ENCODE assay signal across 1 cellular context in the genomic region with DNA sequence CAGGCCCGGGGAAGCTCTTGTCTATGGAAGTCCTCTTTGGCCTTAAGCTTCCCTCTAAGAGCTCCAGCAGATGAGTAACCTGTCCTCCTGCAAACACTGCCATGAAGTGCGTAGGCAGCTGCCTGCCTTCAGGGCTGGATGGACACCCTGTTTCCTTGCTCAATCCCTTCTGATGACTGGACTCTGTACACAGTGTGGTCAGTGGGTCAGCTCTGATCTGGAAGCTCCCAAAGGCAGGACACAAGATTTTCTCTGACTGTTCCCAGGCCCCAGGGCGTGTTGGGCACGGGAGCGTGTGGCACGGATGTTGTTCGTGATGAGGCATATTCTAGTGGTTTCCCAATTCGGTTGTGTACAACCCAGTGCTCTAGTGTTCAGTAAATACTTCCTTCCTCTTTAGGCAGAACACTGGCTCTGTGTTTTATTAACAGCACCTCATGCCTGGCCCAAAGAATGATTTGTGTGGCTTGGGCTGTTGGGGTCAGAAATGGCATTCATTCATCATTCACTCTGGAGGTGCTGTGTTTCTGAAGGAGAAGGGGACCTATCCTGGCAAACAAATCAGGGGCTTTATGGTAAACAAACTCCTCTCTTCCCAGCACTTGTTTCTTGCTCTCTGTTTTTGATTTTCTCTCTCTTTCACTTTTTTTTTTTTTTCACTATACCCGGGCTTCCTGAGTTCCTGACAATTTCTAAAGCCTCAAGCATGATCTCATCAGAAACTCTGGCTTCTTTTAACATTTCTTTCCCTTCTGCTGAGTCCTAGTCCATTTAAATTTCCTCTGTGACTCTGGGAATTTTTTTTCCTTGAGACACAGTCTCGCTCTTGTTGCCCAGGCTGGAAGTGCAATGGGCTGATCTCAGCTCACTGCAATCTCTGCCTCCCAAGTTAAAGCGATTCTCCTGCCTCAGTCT.
TF ChIP-seq lines count a peak whose summit lies in the region.

No MANE protein-coding gene starts in this region.

TF ChIP-seq in HepG2, 621 proteins besides CTCF, POLR2A, EP300 and RAD21 (continued from another document and continues in another):
- TF ChIP-seq, protein P1, sequence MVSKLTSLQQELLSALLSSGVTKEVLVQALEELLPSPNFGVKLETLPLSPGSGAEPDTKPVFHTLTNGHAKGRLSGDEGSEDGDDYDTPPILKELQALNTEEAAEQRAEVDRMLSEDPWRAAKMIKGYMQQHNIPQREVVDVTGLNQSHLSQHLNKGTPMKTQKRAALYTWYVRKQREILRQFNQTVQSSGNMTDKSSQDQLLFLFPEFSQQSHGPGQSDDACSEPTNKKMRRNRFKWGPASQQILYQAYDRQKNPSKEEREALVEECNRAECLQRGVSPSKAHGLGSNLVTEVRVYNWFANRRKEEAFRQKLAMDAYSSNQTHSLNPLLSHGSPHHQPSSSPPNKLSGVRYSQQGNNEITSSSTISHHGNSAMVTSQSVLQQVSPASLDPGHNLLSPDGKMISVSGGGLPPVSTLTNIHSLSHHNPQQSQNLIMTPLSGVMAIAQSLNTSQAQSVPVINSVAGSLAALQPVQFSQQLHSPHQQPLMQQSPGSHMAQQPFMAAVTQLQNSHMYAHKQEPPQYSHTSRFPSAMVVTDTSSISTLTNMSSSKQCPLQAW (CRISPR knock-in tag; IDR thresholded peaks at IDR 0.05) = peak; percentile 81
- TF ChIP-seq ZNF782 (CRISPR knock-in tag; IDR thresholded peaks at IDR 0.05; ENCODE audit: borderline replicate concordance) = no peak
- peak; percentile 73; the same call in 1 of the 2 replicates for TF ChIP-seq ZMAT3 (CRISPR knock-in tag; conservative IDR thresholded peaks at IDR 0.05)
- peak; percentile 51; the same call in 1 of the 2 replicates for TF ChIP-seq KDM2A (CRISPR knock-in tag; IDR thresholded peaks at IDR 0.05; ENCODE audit: borderline replicate concordance, low read depth)
- TF ChIP-seq JUND (CRISPR knock-in tag; IDR thresholded peaks at IDR 0.05) = peak; percentile 89
- TF ChIP-seq SIN3B (IDR thresholded peaks at IDR 0.05; ENCODE audit: low read length) = no peak
- no peak for TF ChIP-seq CAMTA2 (CRISPR knock-in tag; IDR thresholded peaks at IDR 0.05; ENCODE audit: borderline replicate concordance)
- peak; percentile 69 for TF ChIP-seq FOXK2 (IDR thresholded peaks at IDR 0.05)
- TF ChIP-seq HNRNPUL1 (IDR thresholded peaks at IDR 0.05; ENCODE audit: low read depth, low read length) = no peak
- peak; percentile 31 for TF ChIP-seq ZBTB7B (CRISPR knock-in tag; IDR thresholded peaks at IDR 0.05)
- TF ChIP-seq, protein P2, sequence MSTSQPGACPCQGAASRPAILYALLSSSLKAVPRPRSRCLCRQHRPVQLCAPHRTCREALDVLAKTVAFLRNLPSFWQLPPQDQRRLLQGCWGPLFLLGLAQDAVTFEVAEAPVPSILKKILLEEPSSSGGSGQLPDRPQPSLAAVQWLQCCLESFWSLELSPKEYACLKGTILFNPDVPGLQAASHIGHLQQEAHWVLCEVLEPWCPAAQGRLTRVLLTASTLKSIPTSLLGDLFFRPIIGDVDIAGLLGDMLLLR (CRISPR knock-in tag; IDR thresholded peaks at IDR 0.05) = no peak
- peak; percentile 83 for TF ChIP-seq SPEN (CRISPR knock-in tag; IDR thresholded peaks at IDR 0.05; ENCODE audit: low read depth)
- peak; percentile 68; the same call in 1 of the 2 replicates for TF ChIP-seq ZNF556 (CRISPR knock-in tag; IDR thresholded peaks at IDR 0.05; ENCODE audit: borderline replicate concordance)
- TF ChIP-seq RBFOX2 (IDR thresholded peaks at IDR 0.05; ENCODE audit: low read depth, low read length) = no peak
- no peak for TF ChIP-seq ATF7 (IDR thresholded peaks at IDR 0.05)
- TF ChIP-seq ATF7 (CRISPR knock-in tag; IDR thresholded peaks at IDR 0.05) = no peak
- TF ChIP-seq ZNF781 (CRISPR knock-in tag; IDR thresholded peaks at IDR 0.05; ENCODE audit: borderline replicate concordance, not compliant biosample characterization) = no peak
- TF ChIP-seq, protein P3, sequence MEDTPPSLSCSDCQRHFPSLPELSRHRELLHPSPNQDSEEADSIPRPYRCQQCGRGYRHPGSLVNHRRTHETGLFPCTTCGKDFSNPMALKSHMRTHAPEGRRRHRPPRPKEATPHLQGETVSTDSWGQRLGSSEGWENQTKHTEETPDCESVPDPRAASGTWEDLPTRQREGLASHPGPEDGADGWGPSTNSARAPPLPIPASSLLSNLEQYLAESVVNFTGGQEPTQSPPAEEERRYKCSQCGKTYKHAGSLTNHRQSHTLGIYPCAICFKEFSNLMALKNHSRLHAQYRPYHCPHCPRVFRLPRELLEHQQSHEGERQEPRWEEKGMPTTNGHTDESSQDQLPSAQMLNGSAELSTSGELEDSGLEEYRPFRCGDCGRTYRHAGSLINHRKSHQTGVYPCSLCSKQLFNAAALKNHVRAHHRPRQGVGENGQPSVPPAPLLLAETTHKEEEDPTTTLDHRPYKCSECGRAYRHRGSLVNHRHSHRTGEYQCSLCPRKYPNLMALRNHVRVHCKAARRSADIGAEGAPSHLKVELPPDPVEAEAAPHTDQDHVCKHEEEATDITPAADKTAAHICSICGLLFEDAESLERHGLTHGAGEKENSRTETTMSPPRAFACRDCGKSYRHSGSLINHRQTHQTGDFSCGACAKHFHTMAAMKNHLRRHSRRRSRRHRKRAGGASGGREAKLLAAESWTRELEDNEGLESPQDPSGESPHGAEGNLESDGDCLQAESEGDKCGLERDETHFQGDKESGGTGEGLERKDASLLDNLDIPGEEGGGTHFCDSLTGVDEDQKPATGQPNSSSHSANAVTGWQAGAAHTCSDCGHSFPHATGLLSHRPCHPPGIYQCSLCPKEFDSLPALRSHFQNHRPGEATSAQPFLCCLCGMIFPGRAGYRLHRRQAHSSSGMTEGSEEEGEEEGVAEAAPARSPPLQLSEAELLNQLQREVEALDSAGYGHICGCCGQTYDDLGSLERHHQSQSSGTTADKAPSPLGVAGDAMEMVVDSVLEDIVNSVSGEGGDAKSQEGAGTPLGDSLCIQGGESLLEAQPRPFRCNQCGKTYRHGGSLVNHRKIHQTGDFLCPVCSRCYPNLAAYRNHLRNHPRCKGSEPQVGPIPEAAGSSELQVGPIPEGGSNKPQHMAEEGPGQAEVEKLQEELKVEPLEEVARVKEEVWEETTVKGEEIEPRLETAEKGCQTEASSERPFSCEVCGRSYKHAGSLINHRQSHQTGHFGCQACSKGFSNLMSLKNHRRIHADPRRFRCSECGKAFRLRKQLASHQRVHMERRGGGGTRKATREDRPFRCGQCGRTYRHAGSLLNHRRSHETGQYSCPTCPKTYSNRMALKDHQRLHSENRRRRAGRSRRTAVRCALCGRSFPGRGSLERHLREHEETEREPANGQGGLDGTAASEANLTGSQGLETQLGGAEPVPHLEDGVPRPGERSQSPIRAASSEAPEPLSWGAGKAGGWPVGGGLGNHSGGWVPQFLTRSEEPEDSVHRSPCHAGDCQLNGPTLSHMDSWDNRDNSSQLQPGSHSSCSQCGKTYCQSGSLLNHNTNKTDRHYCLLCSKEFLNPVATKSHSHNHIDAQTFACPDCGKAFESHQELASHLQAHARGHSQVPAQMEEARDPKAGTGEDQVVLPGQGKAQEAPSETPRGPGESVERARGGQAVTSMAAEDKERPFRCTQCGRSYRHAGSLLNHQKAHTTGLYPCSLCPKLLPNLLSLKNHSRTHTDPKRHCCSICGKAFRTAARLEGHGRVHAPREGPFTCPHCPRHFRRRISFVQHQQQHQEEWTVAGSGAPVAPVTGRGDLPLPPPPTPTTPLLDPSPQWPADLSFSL (CRISPR knock-in tag; IDR thresholded peaks at IDR 0.05) = peak; percentile 60; the same call in 1 of the 2 replicates
- peak; percentile 79 for TF ChIP-seq SSRP1 (CRISPR knock-in tag; IDR thresholded peaks at IDR 0.05)
- TF ChIP-seq EZH2 (conservative IDR thresholded peaks at IDR 0.05; ENCODE audit: low read depth, low read length) = no peak
- TF ChIP-seq ZSCAN9 (CRISPR knock-in tag; IDR thresholded peaks at IDR 0.05; ENCODE audit: borderline replicate concordance) = peak; percentile 91; the same call in 1 of the 2 replicates
- TF ChIP-seq REXO4 (CRISPR knock-in tag; IDR thresholded peaks at IDR 0.05; ENCODE audit: borderline replicate concordance) = no peak
- TF ChIP-seq, protein P4, sequence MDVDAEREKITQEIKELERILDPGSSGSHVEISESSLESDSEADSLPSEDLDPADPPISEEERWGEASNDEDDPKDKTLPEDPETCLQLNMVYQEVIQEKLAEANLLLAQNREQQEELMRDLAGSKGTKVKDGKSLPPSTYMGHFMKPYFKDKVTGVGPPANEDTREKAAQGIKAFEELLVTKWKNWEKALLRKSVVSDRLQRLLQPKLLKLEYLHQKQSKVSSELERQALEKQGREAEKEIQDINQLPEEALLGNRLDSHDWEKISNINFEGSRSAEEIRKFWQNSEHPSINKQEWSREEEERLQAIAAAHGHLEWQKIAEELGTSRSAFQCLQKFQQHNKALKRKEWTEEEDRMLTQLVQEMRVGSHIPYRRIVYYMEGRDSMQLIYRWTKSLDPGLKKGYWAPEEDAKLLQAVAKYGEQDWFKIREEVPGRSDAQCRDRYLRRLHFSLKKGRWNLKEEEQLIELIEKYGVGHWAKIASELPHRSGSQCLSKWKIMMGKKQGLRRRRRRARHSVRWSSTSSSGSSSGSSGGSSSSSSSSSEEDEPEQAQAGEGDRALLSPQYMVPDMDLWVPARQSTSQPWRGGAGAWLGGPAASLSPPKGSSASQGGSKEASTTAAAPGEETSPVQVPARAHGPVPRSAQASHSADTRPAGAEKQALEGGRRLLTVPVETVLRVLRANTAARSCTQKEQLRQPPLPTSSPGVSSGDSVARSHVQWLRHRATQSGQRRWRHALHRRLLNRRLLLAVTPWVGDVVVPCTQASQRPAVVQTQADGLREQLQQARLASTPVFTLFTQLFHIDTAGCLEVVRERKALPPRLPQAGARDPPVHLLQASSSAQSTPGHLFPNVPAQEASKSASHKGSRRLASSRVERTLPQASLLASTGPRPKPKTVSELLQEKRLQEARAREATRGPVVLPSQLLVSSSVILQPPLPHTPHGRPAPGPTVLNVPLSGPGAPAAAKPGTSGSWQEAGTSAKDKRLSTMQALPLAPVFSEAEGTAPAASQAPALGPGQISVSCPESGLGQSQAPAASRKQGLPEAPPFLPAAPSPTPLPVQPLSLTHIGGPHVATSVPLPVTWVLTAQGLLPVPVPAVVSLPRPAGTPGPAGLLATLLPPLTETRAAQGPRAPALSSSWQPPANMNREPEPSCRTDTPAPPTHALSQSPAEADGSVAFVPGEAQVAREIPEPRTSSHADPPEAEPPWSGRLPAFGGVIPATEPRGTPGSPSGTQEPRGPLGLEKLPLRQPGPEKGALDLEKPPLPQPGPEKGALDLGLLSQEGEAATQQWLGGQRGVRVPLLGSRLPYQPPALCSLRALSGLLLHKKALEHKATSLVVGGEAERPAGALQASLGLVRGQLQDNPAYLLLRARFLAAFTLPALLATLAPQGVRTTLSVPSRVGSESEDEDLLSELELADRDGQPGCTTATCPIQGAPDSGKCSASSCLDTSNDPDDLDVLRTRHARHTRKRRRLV (CRISPR knock-in tag; IDR thresholded peaks at IDR 0.05) = no peak
- TF ChIP-seq ZNF891 (CRISPR knock-in tag; IDR thresholded peaks at IDR 0.05) = no peak
- TF ChIP-seq GABPB1 (CRISPR knock-in tag; IDR thresholded peaks at IDR 0.05) = peak; percentile 41
- TF ChIP-seq, protein P5, sequence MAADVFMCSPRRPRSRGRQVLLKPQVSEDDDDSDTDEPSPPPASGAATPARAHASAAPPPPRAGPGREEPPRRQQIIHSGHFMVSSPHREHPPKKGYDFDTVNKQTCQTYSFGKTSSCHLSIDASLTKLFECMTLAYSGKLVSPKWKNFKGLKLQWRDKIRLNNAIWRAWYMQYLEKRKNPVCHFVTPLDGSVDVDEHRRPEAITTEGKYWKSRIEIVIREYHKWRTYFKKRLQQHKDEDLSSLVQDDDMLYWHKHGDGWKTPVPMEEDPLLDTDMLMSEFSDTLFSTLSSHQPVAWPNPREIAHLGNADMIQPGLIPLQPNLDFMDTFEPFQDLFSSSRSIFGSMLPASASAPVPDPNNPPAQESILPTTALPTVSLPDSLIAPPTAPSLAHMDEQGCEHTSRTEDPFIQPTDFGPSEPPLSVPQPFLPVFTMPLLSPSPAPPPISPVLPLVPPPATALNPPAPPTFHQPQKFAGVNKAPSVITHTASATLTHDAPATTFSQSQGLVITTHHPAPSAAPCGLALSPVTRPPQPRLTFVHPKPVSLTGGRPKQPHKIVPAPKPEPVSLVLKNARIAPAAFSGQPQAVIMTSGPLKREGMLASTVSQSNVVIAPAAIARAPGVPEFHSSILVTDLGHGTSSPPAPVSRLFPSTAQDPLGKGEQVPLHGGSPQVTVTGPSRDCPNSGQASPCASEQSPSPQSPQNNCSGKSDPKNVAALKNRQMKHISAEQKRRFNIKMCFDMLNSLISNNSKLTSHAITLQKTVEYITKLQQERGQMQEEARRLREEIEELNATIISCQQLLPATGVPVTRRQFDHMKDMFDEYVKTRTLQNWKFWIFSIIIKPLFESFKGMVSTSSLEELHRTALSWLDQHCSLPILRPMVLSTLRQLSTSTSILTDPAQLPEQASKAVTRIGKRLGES (CRISPR knock-in tag; IDR thresholded peaks at IDR 0.05; ENCODE audit: borderline replicate concordance) = no peak
- TF ChIP-seq ERF (CRISPR knock-in tag; IDR thresholded peaks at IDR 0.05) = peak; percentile 75
- TF ChIP-seq NFE2 (CRISPR knock-in tag; IDR thresholded peaks at IDR 0.05) = peak; percentile 56; the same call in 1 of the 2 replicates
- peak; percentile 64; the same call in 1 of the 2 replicates for TF ChIP-seq KDM1A (CRISPR knock-in tag; IDR thresholded peaks at IDR 0.05)
- TF ChIP-seq, protein P6, sequence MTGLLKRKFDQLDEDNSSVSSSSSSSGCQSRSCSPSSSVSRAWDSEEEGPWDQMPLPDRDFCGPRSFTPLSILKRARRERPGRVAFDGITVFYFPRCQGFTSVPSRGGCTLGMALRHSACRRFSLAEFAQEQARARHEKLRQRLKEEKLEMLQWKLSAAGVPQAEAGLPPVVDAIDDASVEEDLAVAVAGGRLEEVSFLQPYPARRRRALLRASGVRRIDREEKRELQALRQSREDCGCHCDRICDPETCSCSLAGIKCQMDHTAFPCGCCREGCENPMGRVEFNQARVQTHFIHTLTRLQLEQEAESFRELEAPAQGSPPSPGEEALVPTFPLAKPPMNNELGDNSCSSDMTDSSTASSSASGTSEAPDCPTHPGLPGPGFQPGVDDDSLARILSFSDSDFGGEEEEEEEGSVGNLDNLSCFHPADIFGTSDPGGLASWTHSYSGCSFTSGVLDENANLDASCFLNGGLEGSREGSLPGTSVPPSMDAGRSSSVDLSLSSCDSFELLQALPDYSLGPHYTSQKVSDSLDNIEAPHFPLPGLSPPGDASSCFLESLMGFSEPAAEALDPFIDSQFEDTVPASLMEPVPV (CRISPR knock-in tag; IDR thresholded peaks at IDR 0.05) = no peak
- TF ChIP-seq, protein P7, sequence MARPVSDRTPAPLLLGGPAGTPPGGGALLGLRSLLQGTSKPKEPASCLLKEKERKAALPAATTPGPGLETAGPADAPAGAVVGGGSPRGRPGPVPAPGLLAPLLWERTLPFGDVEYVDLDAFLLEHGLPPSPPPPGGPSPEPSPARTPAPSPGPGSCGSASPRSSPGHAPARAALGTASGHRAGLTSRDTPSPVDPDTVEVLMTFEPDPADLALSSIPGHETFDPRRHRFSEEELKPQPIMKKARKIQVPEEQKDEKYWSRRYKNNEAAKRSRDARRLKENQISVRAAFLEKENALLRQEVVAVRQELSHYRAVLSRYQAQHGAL (CRISPR knock-in tag; IDR thresholded peaks at IDR 0.05; ENCODE audit: not compliant biosample characterization) = no peak
- TF ChIP-seq ZBTB8A (CRISPR knock-in tag; IDR thresholded peaks at IDR 0.05; ENCODE audit: borderline replicate concordance, low read depth) = no peak
- 0 out of 2 replicates have a peak, but pooled peaks have one; percentile 27 for TF ChIP-seq ISL2 (CRISPR knock-in tag; IDR thresholded peaks at IDR 0.05)
- peak; percentile 61 for TF ChIP-seq NCOA2 (CRISPR knock-in tag; IDR thresholded peaks at IDR 0.05)
- TF ChIP-seq FOXP1 (IDR thresholded peaks at IDR 0.05) = peak; percentile 95
- TF ChIP-seq FOXP1 (CRISPR knock-in tag; IDR thresholded peaks at IDR 0.05) = peak; percentile 97
- peak; percentile 96 for TF ChIP-seq ELF3 (CRISPR knock-in tag; IDR thresholded peaks at IDR 0.05)
- peak; percentile 66; the same call in 1 of the 2 replicates for TF ChIP-seq HDAC1 (CRISPR knock-in tag; IDR thresholded peaks at IDR 0.05)
- peak; percentile 16 for TF ChIP-seq CCAR2 (optimal IDR thresholded peaks at IDR 0.05; ENCODE audit: low read depth, low read length)
- no peak for TF ChIP-seq NCOA5 (CRISPR knock-in tag; IDR thresholded peaks at IDR 0.05)
